In the genomic region with DNA sequence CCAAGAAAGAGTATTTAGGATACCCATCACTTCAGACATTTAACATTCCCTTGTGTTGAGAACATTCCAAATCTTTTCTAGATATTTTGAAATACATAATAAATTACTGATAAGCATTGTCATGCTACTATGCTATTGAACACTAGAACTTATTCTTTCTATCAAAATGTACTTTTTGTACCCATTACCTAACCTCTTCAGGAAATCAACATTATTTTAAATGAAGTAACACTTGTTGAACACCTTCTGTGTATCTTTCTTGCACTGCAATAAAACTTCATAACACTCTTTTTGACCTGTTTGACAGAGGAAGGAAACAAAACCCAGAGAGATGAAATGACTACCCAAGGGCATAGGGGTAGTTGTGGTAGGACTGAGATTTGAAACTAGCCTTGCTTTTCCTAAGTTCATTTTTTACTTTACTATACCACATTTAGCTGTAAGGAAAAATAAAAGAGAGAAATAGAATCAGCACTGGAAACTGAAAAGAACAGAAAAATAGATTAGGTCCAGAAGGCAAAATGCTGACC, we compare ENCODE assay signal across 27 cellular contexts.
DNase-seq lines count a peak whose midpoint lies in the region; ATAC-seq, FAIRE-seq and TF ChIP-seq lines count a peak whose summit lies in the region.
"Had no signal": no experiment of that assay in that cellular context is flagged by ENCODE, and none has a peak within 500 bp of the region (broad histone marks: within the 10 kb centered on the region; RNA-seq: fewer than 3 reads in every experiment).

No MANE protein-coding gene starts in this region.

- no peak for FAIRE-seq in GM12878 (lab: Jason Lieb, UNC)
- FAIRE-seq: A549, GM12892, H54 had no signal

- SMC1A ChIA-PET in GM12878 (lab: Charles Lee; ENCODE audit: uncharacterized antibody, unreplicated experiment), result interaction anchor here (0.7 kb wide), 1 partner anchor 155 kb away, joined by 3 read pairs; no protein-coding TSS in a partner anchor

- H3K27me3 ChIP-seq in GM12878 (replicated peaks in 1 of 2; ENCODE audit: control insufficient read depth in 2 of 2, insufficient read depth in 2 of 2, low read length in 1 of 2), result no peaks in the 10 kb centered on the region
- H3K27me3 ChIP-seq in heart right ventricle, result no peaks in the 10 kb centered on the region
- H3K27me3 ChIP-seq: left lung, MG63, pancreas, Peyer's patch, right lobe of liver, SJCRH30, stomach, transverse colon had no signal

- POLR2A ChIA-PET in GM12878 (lab: Charles Lee), result no interaction called here

- RAD21 ChIA-PET in GM12878 (lab: Charles Lee; ENCODE audit: unreplicated experiment), result no interaction called here

- H3K36me3 ChIP-seq in GM12878 (ENCODE audit: control insufficient read depth in 2 of 2, insufficient read depth in 2 of 2, low read length in 1 of 2), result no peaks in the 10 kb centered on the region
- H3K36me3 ChIP-seq in heart right ventricle, result no peaks in the 10 kb centered on the region
- H3K36me3 ChIP-seq: left lung, MG63, pancreas, Peyer's patch, right lobe of liver, SJCRH30, stomach, transverse colon had no signal

- no peak overlapping the region for H2AFZ ChIP-seq in GM12878 (ENCODE audit: control insufficient read depth, low read depth, low read length)

- no TSS peak for BruUV-seq in GM12878 (replicated peaks; lab: Mats Ljungman, UMichigan)

- H3K4me1 ChIP-seq in GM12878 (ENCODE audit: control insufficient read depth, insufficient read depth, low read length) (no peaks in the 10 kb centered on the region), heart right ventricle (no peaks in the 10 kb centered on the region)
- H3K4me1 ChIP-seq: A549, left lung, pancreas, Peyer's patch, right lobe of liver, SJCRH30, stomach, transverse colon had no signal

- H3K27ac ChIP-seq in GM12878 (ENCODE audit: control insufficient read depth, insufficient read depth), result no peak overlapping the region
- no peak overlapping the region for H3K27ac ChIP-seq in heart right ventricle
- H3K27ac ChIP-seq: A549, left lung, pancreas, Peyer's patch, right lobe of liver, SJCRH30, stomach, transverse colon had no signal

- no peaks in the 10 kb centered on the region for H4K20me1 ChIP-seq in GM12878 (ENCODE audit: control insufficient read depth, insufficient read depth)

- ATAC-seq in GM18502 (IDR thresholded peaks at IDR 0.05; ENCODE audit: poor library complexity, unreplicated experiment) (peak; percentile 56), GM21447 (IDR thresholded peaks at IDR 0.05; ENCODE audit: unreplicated experiment) (peak; percentile 50), HG03108 (IDR thresholded peaks at IDR 0.05; ENCODE audit: unreplicated experiment) (peak; percentile 58), GM12878 (0 out of 3 replicates have a peak, but pooled peaks have one; percentile 21), heart right ventricle (no peak), HG02678 (IDR thresholded peaks at IDR 0.05; ENCODE audit: unreplicated experiment) (no peak), HG02571 (IDR thresholded peaks at IDR 0.05; ENCODE audit: unreplicated experiment) (no peak)
- ATAC-seq: A549, left lung, natural killer cell, pancreas, right lobe of liver, T-cell had no signal

- CTCF ChIA-PET in GM12878 (lab: Yijun Ruan, JAX), result no interaction called here

- intact Hi-C loops in GM12878 (cut with micrococcal nuclease; ENCODE audit: unreplicated experiment), result no loop called here
- intact Hi-C loops in heart right ventricle (cut with DNase I), result no loop called here

- TF ChIP-seq RAD21 in GM12878 (IDR thresholded peaks at IDR 0.05; ENCODE audit: insufficient read depth, low read depth, low read length), result no peak

- no peak for TF ChIP-seq CTCF in GM12878 (IDR thresholded peaks at IDR 0.05 in 2 of 3, conservative IDR thresholded peaks at IDR 0.05 in 1 of 3; ENCODE audit: control insufficient read depth in 2 of 3, extremely low read depth in 1 of 3, insufficient read depth in 1 of 3, low read depth in 3 of 3, low read length in 3 of 3)
- no peak for TF ChIP-seq CTCF in heart right ventricle (IDR thresholded peaks at IDR 0.05)

- H3K9ac ChIP-seq in GM12878 (ENCODE audit: control insufficient read depth, insufficient read depth, low read length), result no peak overlapping the region

- DNase-seq in GM12878 (ENCODE audit: low read depth, low spot score) (no peak), heart right ventricle (no peak), HT-29 (ENCODE audit: low spot score) (no peak)
- DNase-seq: activated naive CD4-positive, alpha-beta T cell treated with anti-CD3 and anti-CD28 coated beads, Interleukin-2, amount 50 U/mL, for 16 hours; aorta; caudate nucleus; hippocampal formation; left lung; MG63; natural killer cell; NCI-H1436 treated with DMSO at 0.1 percent for 48 hours; NCI-H510A treated with DMSO at 0.1 percent for 48 hours; pancreas; Peyer's patch; right lobe of liver; SJCRH30; stomach; T-cell; transverse colon had no signal

- H3K4me2 ChIP-seq in GM12878 (ENCODE audit: control insufficient read depth, insufficient read depth), result no peak overlapping the region
- H3K4me2 ChIP-seq: A549 had no signal

- no peak overlapping the region for H3K4me3 ChIP-seq in GM12878
- H3K4me3 ChIP-seq in heart right ventricle, result no peak overlapping the region
- H3K4me3 ChIP-seq: A549, left lung, MG63, pancreas, Peyer's patch, right lobe of liver, SJCRH30, stomach, transverse colon had no signal

- in situ Hi-C loops in GM12878 (cut with MboI), result no loop called here

- TF ChIP-seq POLR2A in GM12878 (IDR thresholded peaks at IDR 0.05; ENCODE audit: low read depth, low read length), result no peak

- H3K9me3 ChIP-seq in GM12878 (replicated peaks; ENCODE audit: control insufficient read depth, insufficient read depth, low read length), result no peaks in the 10 kb centered on the region
- no peaks in the 10 kb centered on the region for H3K9me3 ChIP-seq in heart right ventricle
- H3K9me3 ChIP-seq: A549, left lung, MG63, pancreas, Peyer's patch, right lobe of liver, SJCRH30, stomach, transverse colon had no signal

- TF ChIP-seq EP300 in GM12878 (IDR thresholded peaks at IDR 0.05; ENCODE audit: borderline replicate concordance in 1 of 2, control insufficient read depth in 1 of 2, low read depth in 2 of 2, low read length in 2 of 2), result no peak

- no peaks in the 10 kb centered on the region for H3K79me2 ChIP-seq in GM12878 (ENCODE audit: control insufficient read depth, insufficient read depth, low read length)

TF ChIP-seq in GM12878, 131 proteins besides CTCF, POLR2A, EP300 and RAD21:
- TF ChIP-seq STAT1 (conservative IDR thresholded peaks at IDR 0.05), result no peak
- no peak for TF ChIP-seq PAX5 (IDR thresholded peaks at IDR 0.05; ENCODE audit: borderline replicate concordance, low read depth, low read length)
- no peak for TF ChIP-seq KLF5 (IDR thresholded peaks at IDR 0.05; ENCODE audit: partially characterized antibody)
- TF ChIP-seq ZNF207 (IDR thresholded peaks at IDR 0.05; ENCODE audit: borderline replicate concordance), result no peak
- TF ChIP-seq, protein P1, sequence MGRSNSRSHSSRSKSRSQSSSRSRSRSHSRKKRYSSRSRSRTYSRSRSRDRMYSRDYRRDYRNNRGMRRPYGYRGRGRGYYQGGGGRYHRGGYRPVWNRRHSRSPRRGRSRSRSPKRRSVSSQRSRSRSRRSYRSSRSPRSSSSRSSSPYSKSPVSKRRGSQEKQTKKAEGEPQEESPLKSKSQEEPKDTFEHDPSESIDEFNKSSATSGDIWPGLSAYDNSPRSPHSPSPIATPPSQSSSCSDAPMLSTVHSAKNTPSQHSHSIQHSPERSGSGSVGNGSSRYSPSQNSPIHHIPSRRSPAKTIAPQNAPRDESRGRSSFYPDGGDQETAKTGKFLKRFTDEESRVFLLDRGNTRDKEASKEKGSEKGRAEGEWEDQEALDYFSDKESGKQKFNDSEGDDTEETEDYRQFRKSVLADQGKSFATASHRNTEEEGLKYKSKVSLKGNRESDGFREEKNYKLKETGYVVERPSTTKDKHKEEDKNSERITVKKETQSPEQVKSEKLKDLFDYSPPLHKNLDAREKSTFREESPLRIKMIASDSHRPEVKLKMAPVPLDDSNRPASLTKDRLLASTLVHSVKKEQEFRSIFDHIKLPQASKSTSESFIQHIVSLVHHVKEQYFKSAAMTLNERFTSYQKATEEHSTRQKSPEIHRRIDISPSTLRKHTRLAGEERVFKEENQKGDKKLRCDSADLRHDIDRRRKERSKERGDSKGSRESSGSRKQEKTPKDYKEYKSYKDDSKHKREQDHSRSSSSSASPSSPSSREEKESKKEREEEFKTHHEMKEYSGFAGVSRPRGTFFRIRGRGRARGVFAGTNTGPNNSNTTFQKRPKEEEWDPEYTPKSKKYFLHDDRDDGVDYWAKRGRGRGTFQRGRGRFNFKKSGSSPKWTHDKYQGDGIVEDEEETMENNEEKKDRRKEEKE (IDR thresholded peaks at IDR 0.05), result no peak

Comparison
In these comparisons a context has a peak if more than half of its experiments do, and no peak if none do; other contexts are left out.
1. ATAC-seq: peak in GM18502 (single experiment), GM21447 (single experiment), HG03108 (single experiment) and GM12878 (single experiment); none in heart right ventricle (0 of 8), HG02678 (single experiment) and HG02571 (single experiment).